Comparison of ENCODE assay signal across 35 cellular contexts in genomic region chr7:85376589-85376988, GRCh38.
"Had no signal": no experiment of that assay in that cellular context is flagged by ENCODE, and none has a peak within 500 bp of the region (broad histone marks: within the 10 kb centered on the region; RNA-seq: fewer than 3 reads in every experiment).

No MANE protein-coding gene starts in this region.

- H3K27me3 ChIP-seq: MG63 had no signal

- H3K36me3 ChIP-seq: MG63 had no signal

- H3K9ac ChIP-seq: KMS-11 had no signal

- H3K4me3 ChIP-seq: MG63 had no signal

- H3K27ac ChIP-seq: KMS-11 had no signal

- H3K4me2 ChIP-seq: KMS-11 had no signal

- DNase-seq: Kasumi-1, KBM-7, KG1, MG63, MM.1S, MV-4-11, NCI-H1048, NCI-H1092, NCI-H1092 treated with DMSO at 0.1 percent for 48 hours, NCI-H1105, NCI-H1105 treated with DMSO at 0.1 percent for 48 hours, NCI-H1417, NCI-H1417 treated with DMSO at 0.1 percent for 48 hours, NCI-H1436, NCI-H1436 treated with DMSO at 0.1 percent for 48 hours, NCI-H146, NCI-H1694, NCI-H1694 treated with DMSO at 0.1 percent for 48 hours, NCI-H187, NCI-H187 treated with DMSO at 0.1 percent for 48 hours, NCI-H1930, NCI-H2029, NCI-H2029 treated with DMSO at 0.1 percent for 48 hours, NCI-H2081, NCI-H2081 treated with DMSO at 0.1 percent for 48 hours, NCI-H2107, NCI-H2171, NCI-H2171 treated with DMSO at 0.1 percent for 48 hours, NCI-H2227 treated with DMSO at 0.1 percent for 48 hours, NCI-H226, NCI-H345, NCI-H446, NCI-H446 treated with DMSO at 0.1 percent for 48 hours, NCI-H510A had no signal

- H3K9me3 ChIP-seq: MG63 had no signal
